In the genomic region with DNA sequence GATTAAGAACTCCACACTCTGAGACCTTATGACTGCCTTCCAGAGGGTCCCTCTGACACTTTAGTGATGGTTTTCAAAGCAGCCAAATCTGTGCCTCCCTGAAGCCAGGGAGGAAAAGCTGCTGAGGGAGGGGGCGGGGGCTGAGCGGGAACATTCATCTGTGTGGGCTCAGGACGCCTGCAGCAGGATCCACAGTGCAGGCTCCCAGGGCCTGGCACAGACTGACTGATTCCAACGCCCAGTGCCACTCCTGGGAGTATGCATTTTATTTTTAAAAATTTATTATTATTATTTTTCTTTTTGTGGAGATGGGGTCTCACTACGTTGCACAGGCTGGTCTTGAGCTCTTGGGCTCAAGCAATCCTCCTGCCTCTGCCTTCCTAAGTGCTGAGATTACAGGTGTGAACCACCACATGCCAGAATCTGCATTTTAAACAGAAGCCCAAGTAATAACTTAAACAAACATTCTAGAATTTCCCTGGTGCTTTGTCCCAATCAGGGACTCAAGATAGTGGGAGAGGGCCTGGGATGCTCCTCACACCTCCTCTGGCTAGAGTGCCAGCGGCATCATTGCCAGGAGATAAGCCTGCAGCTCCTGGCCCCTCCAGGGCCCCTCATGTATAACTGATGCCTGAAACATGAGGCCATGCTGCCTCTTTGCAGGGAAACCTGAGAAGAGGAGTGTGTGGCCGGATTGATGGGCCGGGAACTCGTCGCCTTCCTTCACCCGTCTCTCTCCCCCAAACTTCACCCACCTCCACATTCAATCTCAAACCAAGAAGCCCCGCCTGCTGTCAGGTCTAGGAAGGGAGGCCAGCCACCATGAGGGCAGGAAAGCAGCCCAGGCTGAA, we compare ENCODE assay signal across 29 cellular contexts. TPM values are rescaled to one million over a fixed set of nuclear protein-coding genes. Genes with fewer than 3 reads are reported as not detected.
A peak's percentile ranks its signal among the peaks of the same experiment; 100 is the strongest.
DNase-seq lines count a peak whose midpoint lies in the region; ATAC-seq, FAIRE-seq and TF ChIP-seq lines count a peak whose summit lies in the region.
"Had no signal": no experiment of that assay in that cellular context is flagged by ENCODE, and none has a peak within 500 bp of the region (broad histone marks: within the 10 kb centered on the region; RNA-seq: fewer than 3 reads in every experiment).

No MANE protein-coding gene starts in this region.

- H3K27ac Mint-ChIP-seq in activated CD4-positive, alpha-beta memory T cell treated with anti-CD3 and anti-CD28 coated beads for 36 hours, result no peak overlapping the region
- no peak overlapping the region for H3K27ac Mint-ChIP-seq in activated naive CD4-positive, alpha-beta T cell treated with anti-CD3 and anti-CD28 coated beads, Interleukin-2, amount 10 ng/mL, durations not matched to agents 7 days and 5 days
- H3K27ac Mint-ChIP-seq: CD8-positive, alpha-beta T cell; HFFc6; IgD-negative memory B cell had no signal

- TF ChIP-seq CTCF in HepG2 (CRISPR knock-in tag; IDR thresholded peaks at IDR 0.05) (no peak), right lobe of liver (IDR thresholded peaks at IDR 0.05) (no peak), dorsolateral prefrontal cortex (IDR thresholded peaks at IDR 0.05 in 54 of 56, conservative IDR thresholded peaks at IDR 0.05 in 2 of 56; ENCODE audit: low read depth in 1 of 56, partially characterized antibody in 56 of 56) (no peak), kidney (IDR thresholded peaks at IDR 0.05; ENCODE audit: borderline replicate concordance, extremely low read depth, insufficient read depth) (no peak)

- intact Hi-C loops in HepG2 (cut with micrococcal nuclease; ENCODE audit: unreplicated experiment) (no loop called here), right lobe of liver (cut with DNase I) (loop anchor here in 1 of 2 donors (10.0 kb wide), 1 partner anchor 109 kb away; no protein-coding TSS in a partner anchor), dorsolateral prefrontal cortex (cut with DNase I) (no loop called here), kidney (cut with DNase I) (no loop called here)
- intact Hi-C loops in activated CD4-positive, alpha-beta memory T cell treated with anti-CD3 and anti-CD28 coated beads for 36 hours (cut with micrococcal nuclease), result no loop called here

- no peak overlapping the region for H3K4me3 Mint-ChIP-seq in activated CD4-positive, alpha-beta memory T cell treated with anti-CD3 and anti-CD28 coated beads for 36 hours
- no peak overlapping the region for H3K4me3 Mint-ChIP-seq in activated naive CD4-positive, alpha-beta T cell treated with anti-CD3 and anti-CD28 coated beads, Interleukin-2, amount 10 ng/mL, durations not matched to agents 7 days and 5 days
- H3K4me3 Mint-ChIP-seq: CD8-positive, alpha-beta T cell; HFFc6; IgD-negative memory B cell had no signal

- H3K27ac ChIP-seq in HepG2 (ENCODE audit: extremely low read length, insufficient read depth, low read length) (no peak overlapping the region), right lobe of liver (no peak overlapping the region), dorsolateral prefrontal cortex (peak overlapping the region in 48 of 59 donors; percentile 7 to 99 (median 96)), kidney (ENCODE audit: low read depth in 2 of 2, low read length in 2 of 2) (no peak overlapping the region)
- H3K27ac ChIP-seq: HL-60, Peyer's patch had no signal

- CTCF ChIA-PET in HepG2 (lab: Yijun Ruan, JAX; ENCODE audit: low intra/inter-chr PET ratio, low total read pairs), result no interaction called here
- CTCF ChIA-PET in activated CD4-positive, alpha-beta memory T cell treated with anti-CD3 and anti-CD28 coated beads for 36 hours (lab: Charles Lee), result interaction anchor here (0.7 kb wide), 1 partner anchor 12 kb away, joined by 3 read pairs; no protein-coding TSS in a partner anchor
- CTCF ChIA-PET in activated naive CD4-positive, alpha-beta T cell treated with anti-CD3 and anti-CD28 coated beads, Interleukin-2, amount 10 ng/mL, durations not matched to agents 7 days and 5 days (lab: Charles Lee), result no interaction called here

- TF ChIP-seq RAD21 in HepG2 (CRISPR knock-in tag; IDR thresholded peaks at IDR 0.05), result no peak

- BruUV-seq in HepG2 (replicated peaks; lab: Mats Ljungman, UMichigan), result no TSS peak

- in situ Hi-C loops in HepG2 (cut with HindIII; ENCODE audit: extremely low pct_ligation_motif_present, low pct_unique_long_range_greater_than_20kb), result no loop called here

- peaks cover 36% of the 10 kb centered on the region for H3K27me3 Mint-ChIP-seq in activated CD4-positive, alpha-beta memory T cell treated with anti-CD3 and anti-CD28 coated beads for 36 hours
- H3K27me3 Mint-ChIP-seq in activated naive CD4-positive, alpha-beta T cell treated with anti-CD3 and anti-CD28 coated beads, Interleukin-2, amount 10 ng/mL, durations not matched to agents 7 days and 5 days, result peaks cover 74% of the 10 kb centered on the region

- no peak overlapping the region for H3K4me3 ChIP-seq in HepG2 (replicated peaks in 1 of 3; ENCODE audit: insufficient read depth in 1 of 3, low read depth in 2 of 3, low read length in 3 of 3)
- H3K4me3 ChIP-seq in right lobe of liver, result no peak overlapping the region
- H3K4me3 ChIP-seq in dorsolateral prefrontal cortex, result no peak overlapping the region
- H3K4me3 ChIP-seq in kidney (ENCODE audit: low read length in 2 of 2), result no peak overlapping the region
- H3K4me3 ChIP-seq: GM12878, Peyer's patch had no signal

- FAIRE-seq in HepG2 (lab: Jason Lieb, UNC) (no peak), kidney (lab: Jason Lieb, UNC) (no peak)
- FAIRE-seq: A204.1, GM12878, GM19239 had no signal

- H3K9me3 ChIP-seq in HepG2 (ENCODE audit: low read length) (no peaks in the 10 kb centered on the region), right lobe of liver (no peaks in the 10 kb centered on the region), kidney (ENCODE audit: control insufficient read depth in 1 of 2, low read length in 2 of 2) (no peaks in the 10 kb centered on the region)
- H3K9me3 ChIP-seq: Peyer's patch had no signal

- H3K4me1 ChIP-seq in HepG2 (ENCODE audit: insufficient read depth, low read length), result peaks cover 32% of the 10 kb centered on the region
- no peaks in the 10 kb centered on the region for H3K4me1 ChIP-seq in right lobe of liver
- H3K4me1 ChIP-seq in kidney (ENCODE audit: control insufficient read depth in 1 of 2, insufficient read depth in 1 of 2, low read depth in 1 of 2, low read length in 2 of 2), result no peaks in the 10 kb centered on the region
- H3K4me1 ChIP-seq: Peyer's patch had no signal

- no peaks in the 10 kb centered on the region for H3K36me3 ChIP-seq in HepG2 (replicated peaks in 1 of 2; ENCODE audit: control insufficient read depth in 1 of 2, insufficient read depth in 2 of 2, low read length in 2 of 2)
- H3K36me3 ChIP-seq in right lobe of liver, result no peaks in the 10 kb centered on the region
- no peaks in the 10 kb centered on the region for H3K36me3 ChIP-seq in kidney (ENCODE audit: control insufficient read depth in 1 of 2, insufficient read depth in 2 of 2, low read length in 2 of 2)
- H3K36me3 ChIP-seq: Peyer's patch had no signal

- H3K9me3 Mint-ChIP-seq in activated CD4-positive, alpha-beta memory T cell treated with anti-CD3 and anti-CD28 coated beads for 36 hours, result no peaks in the 10 kb centered on the region
- H3K9me3 Mint-ChIP-seq in activated naive CD4-positive, alpha-beta T cell treated with anti-CD3 and anti-CD28 coated beads, Interleukin-2, amount 10 ng/mL, durations not matched to agents 7 days and 5 days, result no peaks in the 10 kb centered on the region
- H3K9me3 Mint-ChIP-seq: CD8-positive, alpha-beta T cell; HFFc6; IgD-negative memory B cell had no signal

- TF ChIP-seq EP300 in HepG2 (IDR thresholded peaks at IDR 0.05; ENCODE audit: low read depth in 2 of 2, low read length in 2 of 2) (no peak), HepG2 (CRISPR knock-in tag; IDR thresholded peaks at IDR 0.05; ENCODE audit: borderline replicate concordance) (no peak)

- H3K4me1 Mint-ChIP-seq in activated CD4-positive, alpha-beta memory T cell treated with anti-CD3 and anti-CD28 coated beads for 36 hours (ENCODE audit: low read depth), result no peaks in the 10 kb centered on the region
- no peaks in the 10 kb centered on the region for H3K4me1 Mint-ChIP-seq in activated naive CD4-positive, alpha-beta T cell treated with anti-CD3 and anti-CD28 coated beads, Interleukin-2, amount 10 ng/mL, durations not matched to agents 7 days and 5 days
- H3K4me1 Mint-ChIP-seq: IgD-negative memory B cell had no signal

- TF ChIP-seq POLR2A in HepG2 (IDR thresholded peaks at IDR 0.05; ENCODE audit: insufficient read depth in 1 of 2, low read depth in 2 of 2, low read length in 2 of 2) (no peak), right lobe of liver (IDR thresholded peaks at IDR 0.05) (no peak)

- no peak for DNase-seq in HepG2 (ENCODE audit: low spot score)
- no peak for DNase-seq in right lobe of liver
- DNase-seq in dorsolateral prefrontal cortex, result peak in 1 of 10 donors; percentile 38
- DNase-seq in left kidney (ENCODE audit: low read depth, low spot score), result peak; percentile 87
- no peak for DNase-seq in GM19240 (ENCODE audit: insufficient read length, low spot score)
- DNase-seq in kidney, result no peak
- no peak for DNase-seq in activated CD4-positive, alpha-beta memory T cell treated with anti-CD3 and anti-CD28 coated beads for 36 hours
- no peak for DNase-seq in activated naive CD4-positive, alpha-beta T cell treated with anti-CD3 and anti-CD28 coated beads, Interleukin-2, amount 10 ng/mL, durations not matched to agents 7 days and 5 days
- DNase-seq: Calu3; CD8-positive, alpha-beta T cell; DMS53; EL; HFFc6; Karpas-422; NCI-H1417 treated with DMSO at 0.1 percent for 48 hours; NCI-H1930; Peyer's patch had no signal

- H3K9ac ChIP-seq in HepG2 (ENCODE audit: insufficient read depth, low read depth, low read length) (no peak overlapping the region), kidney (ENCODE audit: low read length in 2 of 2) (no peak overlapping the region)

- H4K20me1 ChIP-seq in HepG2 (ENCODE audit: insufficient read depth, low read length), result no peaks in the 10 kb centered on the region

- WGBS in HepG2 (ENCODE audit: low lambda C conversion rate), result 44% methylated on average over 12 of the region's 12 CpGs
- WGBS in right lobe of liver (ENCODE audit: insufficient coverage, low coverage, low lambda C conversion rate, missing lambda C conversion rate), result 48% methylated on average over 7 of the region's 12 CpGs

- no peaks in the 10 kb centered on the region for H3K79me2 ChIP-seq in HepG2 (ENCODE audit: insufficient read depth, low read length)

- H2AFZ ChIP-seq in HepG2 (ENCODE audit: low read length), result no peak overlapping the region

- POLR2A ChIA-PET in HepG2 (lab: Yijun Ruan, JAX), result no interaction called here
- POLR2A ChIA-PET in activated CD4-positive, alpha-beta memory T cell treated with anti-CD3 and anti-CD28 coated beads for 36 hours (lab: Charles Lee), result no interaction called here

- H3K4me2 ChIP-seq in HepG2 (ENCODE audit: low read depth, low read length), result no peak overlapping the region

- no peaks in the 10 kb centered on the region for H3K36me3 Mint-ChIP-seq in activated CD4-positive, alpha-beta memory T cell treated with anti-CD3 and anti-CD28 coated beads for 36 hours
- no peaks in the 10 kb centered on the region for H3K36me3 Mint-ChIP-seq in activated naive CD4-positive, alpha-beta T cell treated with anti-CD3 and anti-CD28 coated beads, Interleukin-2, amount 10 ng/mL, durations not matched to agents 7 days and 5 days
- H3K36me3 Mint-ChIP-seq: CD8-positive, alpha-beta T cell had no signal

- H3K27me3 ChIP-seq in HepG2 (ENCODE audit: control insufficient read depth in 1 of 2, insufficient read depth in 2 of 2, low read length in 2 of 2) (peaks cover 12 to 70% of the 10 kb centered on the region in 2 experiments; a peak in 4 of 5 replicates), right lobe of liver (no peaks in the 10 kb centered on the region), dorsolateral prefrontal cortex (no peaks in the 10 kb centered on the region)
- H3K27me3 ChIP-seq: Peyer's patch had no signal

- ATAC-seq in HepG2 (no peak), right lobe of liver (no peak)
- ATAC-seq: CD8-positive, alpha-beta T cell; GM12878; Right ventricle myocardium inferior had no signal

RNA-seq across cellular contexts. Expression of a gene that starts 0.4 kb away (rescaled TPM):
- total RNA-seq in HepG2 (2016; rRNA removed; fragmentation: Illumina TruSeq; extraction: Trizol), result not detected in 2 replicates
- not detected in 2 replicates for total RNA-seq in HepG2 (2016; cell fraction: cytosol; rRNA removed; fragmentation: Illumina TruSeq; extraction: Trizol; ENCODE audit: low read depth)
- 0.04 TPM in 1 of 2 replicates, not detected in the other for total RNA-seq in HepG2 (2016; cell fraction: insoluble cytoplasmic fraction; rRNA removed; fragmentation: Illumina TruSeq; extraction: Trizol)
- not detected in 2 replicates for total RNA-seq in HepG2 (2016; cell fraction: membrane; rRNA removed; fragmentation: Illumina TruSeq; extraction: Trizol)
- not detected in 2 replicates for total RNA-seq in HepG2 (2016; cell fraction: nucleus; rRNA removed; fragmentation: Illumina TruSeq; extraction: Trizol)
- 0.03 TPM in 1 of 2 replicates, not detected in the other for polyA plus RNA-seq in HepG2 (2011; rRNA removed)
- polyA plus RNA-seq in HepG2 (2011; cell fraction: cytosol; rRNA removed), result not detected in 2 replicates
- polyA plus RNA-seq in HepG2 (2011; cell fraction: nucleus; rRNA removed), result not detected in 2 replicates
- 0.07 TPM in 1 of 2 replicates, not detected in the other for polyA plus RNA-seq in HepG2 (2012)
- not detected in 2 replicates for polyA plus RNA-seq in HepG2 (2016; cell fraction: cytosol; fragmentation: Illumina TruSeq; extraction: Trizol; ENCODE audit: low read depth)
- polyA plus RNA-seq in HepG2 (2016; cell fraction: insoluble cytoplasmic fraction; fragmentation: Illumina TruSeq; extraction: Trizol; ENCODE audit: low read depth), result not detected in 2 replicates
- polyA plus RNA-seq in HepG2 (2016; cell fraction: membrane; fragmentation: Illumina TruSeq; extraction: Trizol; ENCODE audit: low read depth), result not detected in 2 replicates
- not detected in 2 replicates for polyA plus RNA-seq in HepG2 (2016; cell fraction: nucleus; fragmentation: Illumina TruSeq; extraction: Trizol; ENCODE audit: insufficient read depth, low read depth)
- polyA minus RNA-seq in HepG2 (2011; rRNA and poly(A)+ RNA removed; ENCODE audit: low replicate concordance), result not detected in 2 replicates
- polyA minus RNA-seq in HepG2 (2011; cell fraction: cytosol; rRNA and poly(A)+ RNA removed), result not detected in 2 replicates
- polyA minus RNA-seq in HepG2 (2011; cell fraction: nucleus; rRNA and poly(A)+ RNA removed), result not detected in 2 replicates
- total RNA-seq in right lobe of liver, result not detected
- total RNA-seq in dorsolateral prefrontal cortex, result 1 to 10 TPM in 68 of 120 experiments, under 1 TPM in 51, not detected in 1; 0.28 to 2.5 (median 1.1) TPM
- not detected for total RNA-seq in kidney
- polyA plus RNA-seq in kidney (ENCODE audit: insufficient read depth, low read depth, low replicate concordance), result not detected
- total RNA-seq in activated CD4-positive, alpha-beta memory T cell treated with anti-CD3 and anti-CD28 coated beads for 36 hours, result not detected
- total RNA-seq: Calu3; CD8-positive, alpha-beta T cell; GM12878; H4; HFFc6; HT1080; MCF 10A; NCI-H460; SK-MEL-5 had no signal
- polyA plus RNA-seq: BJ, IgD-negative memory B cell had no signal

RNA-seq across cellular contexts. Expression of a gene that starts 27.2 kb away (rescaled TPM):
- total RNA-seq in HepG2 (2016; rRNA removed; fragmentation: Illumina TruSeq; extraction: Trizol), result 22.1 and 28.8 TPM in 2 replicates
- total RNA-seq in HepG2 (2016; cell fraction: cytosol; rRNA removed; fragmentation: Illumina TruSeq; extraction: Trizol; ENCODE audit: low read depth), result 4.5 and 6.2 TPM in 2 replicates
- total RNA-seq in HepG2 (2016; cell fraction: insoluble cytoplasmic fraction; rRNA removed; fragmentation: Illumina TruSeq; extraction: Trizol), result 22.4 and 26.5 TPM in 2 replicates
- 15.3 and 17.5 TPM in 2 replicates for total RNA-seq in HepG2 (2016; cell fraction: membrane; rRNA removed; fragmentation: Illumina TruSeq; extraction: Trizol)
- 21.9 and 23.7 TPM in 2 replicates for total RNA-seq in HepG2 (2016; cell fraction: nucleus; rRNA removed; fragmentation: Illumina TruSeq; extraction: Trizol)
- 16.4 and 17.0 TPM in 2 replicates for polyA plus RNA-seq in HepG2 (2011; rRNA removed)
- polyA plus RNA-seq in HepG2 (2011; cell fraction: cytosol; rRNA removed), result 8.7 and 11.5 TPM in 2 replicates
- polyA plus RNA-seq in HepG2 (2011; cell fraction: nucleus; rRNA removed), result 27.9 and 31.1 TPM in 2 replicates
- polyA plus RNA-seq in HepG2 (2012), result 13.6 and 14.9 TPM in 2 replicates
- polyA plus RNA-seq in HepG2 (2016; cell fraction: cytosol; fragmentation: Illumina TruSeq; extraction: Trizol; ENCODE audit: low read depth), result 2.1 and 3.0 TPM in 2 replicates
- 18.9 and 19.0 TPM in 2 replicates for polyA plus RNA-seq in HepG2 (2016; cell fraction: insoluble cytoplasmic fraction; fragmentation: Illumina TruSeq; extraction: Trizol; ENCODE audit: low read depth)
- 4.9 and 6.7 TPM in 2 replicates for polyA plus RNA-seq in HepG2 (2016; cell fraction: membrane; fragmentation: Illumina TruSeq; extraction: Trizol; ENCODE audit: low read depth)
- polyA plus RNA-seq in HepG2 (2016; cell fraction: nucleus; fragmentation: Illumina TruSeq; extraction: Trizol; ENCODE audit: insufficient read depth, low read depth), result 40.2 and 44.5 TPM in 2 replicates
- 8.3 and 15.8 TPM in 2 replicates for polyA minus RNA-seq in HepG2 (2011; rRNA and poly(A)+ RNA removed; ENCODE audit: low replicate concordance)
- polyA minus RNA-seq in HepG2 (2011; cell fraction: cytosol; rRNA and poly(A)+ RNA removed), result 10.1 and 14.8 TPM in 2 replicates
- 21.9 and 37.8 TPM in 2 replicates for polyA minus RNA-seq in HepG2 (2011; cell fraction: nucleus; rRNA and poly(A)+ RNA removed)
- 1 to 10 TPM; 3.9 to 7.3 (median 6.0) TPM for total RNA-seq in right lobe of liver
- 10 to 100 TPM; 12.5 to 26.7 (median 19.8) TPM for total RNA-seq in dorsolateral prefrontal cortex
- total RNA-seq in kidney, result 12.1 TPM
- polyA plus RNA-seq in kidney (ENCODE audit: insufficient read depth, low read depth, low replicate concordance), result 7.9 TPM
- 1 to 10 TPM; 6.8 to 6.9 TPM for total RNA-seq in activated CD4-positive, alpha-beta memory T cell treated with anti-CD3 and anti-CD28 coated beads for 36 hours

Comparison
In these comparisons a context has a peak if more than half of its experiments do, and no peak if none do; other contexts are left out.
1. H3K27ac ChIP-seq: peak in dorsolateral prefrontal cortex (48 of 59); none in HepG2 (single experiment), right lobe of liver (0 of 3) and kidney (0 of 2).